In the genomic region with DNA sequence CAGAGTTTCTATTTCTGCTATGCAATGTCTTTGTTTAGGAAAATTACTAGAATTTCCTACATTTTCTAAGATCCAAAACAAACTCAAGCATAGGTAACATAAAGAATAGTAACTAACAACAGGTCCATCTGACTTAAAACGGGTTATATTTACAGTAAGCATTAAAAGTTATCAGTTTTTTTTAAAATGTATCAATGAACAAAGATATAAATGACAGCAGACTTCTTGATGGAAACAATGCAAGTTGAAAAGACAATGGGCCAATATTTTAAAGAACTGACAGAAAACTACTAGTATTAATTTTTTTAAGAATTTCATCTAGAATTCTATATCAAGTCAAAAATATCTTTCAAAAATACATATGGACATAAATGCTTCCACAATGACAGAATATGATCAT, we compare ENCODE assay signal across 24 cellular contexts.
DNase-seq lines count a peak whose midpoint lies in the region; ATAC-seq and TF ChIP-seq lines count a peak whose summit lies in the region.
"Had no signal": no experiment of that assay in that cellular context is flagged by ENCODE, and none has a peak within 500 bp of the region (broad histone marks: within the 10 kb centered on the region; RNA-seq: fewer than 3 reads in every experiment).

No MANE protein-coding gene starts in this region.

- H3K4me1 ChIP-seq in ascending aorta: no peaks in the 10 kb centered on the region
- H3K4me1 ChIP-seq: Peyer's patch had no signal

- H3K4me3 Mint-ChIP-seq in stimulated activated effector memory CD8-positive, alpha-beta T cell treated with anti-CD3 and anti-CD28 coated beads, Interleukin-12 subunit alpha, Interleukin-12 subunit beta, amount 100 ng/mL, for 72 hours: no peak overlapping the region
- H3K4me3 Mint-ChIP-seq: GM23338, H9, HFFc6 had no signal

- no peak for ATAC-seq in stimulated activated effector memory CD8-positive, alpha-beta T cell treated with anti-CD3 and anti-CD28 coated beads, Interleukin-12 subunit alpha, Interleukin-12 subunit beta, amount 100 ng/mL, for 72 hours
- ATAC-seq: GM23338, K562 had no signal

- TF ChIP-seq CTCF in choroid plexus epithelial cell (conservative IDR thresholded peaks at IDR 0.05; ENCODE audit: low read depth, low read length) (no peak), ascending aorta (IDR thresholded peaks at IDR 0.05) (no peak)

- no peaks in the 10 kb centered on the region for H3K36me3 ChIP-seq in ascending aorta
- H3K36me3 ChIP-seq: Peyer's patch had no signal

- no peak overlapping the region for H3K27ac ChIP-seq in ascending aorta
- H3K27ac ChIP-seq: 22Rv1, Peyer's patch, SK-N-MC had no signal

- H3K27me3 ChIP-seq in ascending aorta: no peaks in the 10 kb centered on the region
- H3K27me3 ChIP-seq: Peyer's patch had no signal

- intact Hi-C loops in ascending aorta (cut with DNase I): no loop called here

- H3K9me3 Mint-ChIP-seq in stimulated activated effector memory CD8-positive, alpha-beta T cell treated with anti-CD3 and anti-CD28 coated beads, Interleukin-12 subunit alpha, Interleukin-12 subunit beta, amount 100 ng/mL, for 72 hours: peaks cover 28% of the 10 kb centered on the region

- H3K4me1 Mint-ChIP-seq in stimulated activated effector memory CD8-positive, alpha-beta T cell treated with anti-CD3 and anti-CD28 coated beads, Interleukin-12 subunit alpha, Interleukin-12 subunit beta, amount 100 ng/mL, for 72 hours: no peaks in the 10 kb centered on the region
- H3K4me1 Mint-ChIP-seq: GM23338, H9 had no signal

- H3K36me3 Mint-ChIP-seq in stimulated activated effector memory CD8-positive, alpha-beta T cell treated with anti-CD3 and anti-CD28 coated beads, Interleukin-12 subunit alpha, Interleukin-12 subunit beta, amount 100 ng/mL, for 72 hours: no peaks in the 10 kb centered on the region

- peak; percentile 5 for DNase-seq in NCI-H1105 treated with DMSO at 0.1 percent for 48 hours (lab: John Stamatoyannopoulos, UW)
- DNase-seq in NCI-H1105 (lab: John Stamatoyannopoulos, UW): no peak
- peak; percentile 25 for DNase-seq in OCI-M1 (lab: John Stamatoyannopoulos, UW)
- DNase-seq in choroid plexus epithelial cell (ENCODE audit: low read depth): peak; percentile 15
- DNase-seq in stimulated activated effector memory CD8-positive, alpha-beta T cell treated with anti-CD3 and anti-CD28 coated beads, Interleukin-12 subunit alpha, Interleukin-12 subunit beta, amount 100 ng/mL, for 72 hours (ENCODE audit: low spot score in 2 of 2): no peak
- DNase-seq in LoVo (ENCODE audit: low spot score): no peak
- no peak for DNase-seq in activated T-cell treated with anti-CD3 and anti-CD28 coated beads, Interleukin-2, amount 50 U/mL, for 48 hours
- no peak for DNase-seq in ascending aorta (ENCODE audit: low spot score in 2 of 2)
- DNase-seq: DMS53, H9, HFFc6, NCI-H1048, NCI-H1436, NCI-H187, NCI-H2081 treated with DMSO at 0.1 percent for 48 hours, NCI-H446, NCI-H526 treated with DMSO at 0.1 percent for 48 hours, Peyer's patch, SIG-M5, SW 1271 had no signal

- H3K27ac Mint-ChIP-seq in stimulated activated effector memory CD8-positive, alpha-beta T cell treated with anti-CD3 and anti-CD28 coated beads, Interleukin-12 subunit alpha, Interleukin-12 subunit beta, amount 100 ng/mL, for 72 hours: no peak overlapping the region
- H3K27ac Mint-ChIP-seq: GM23338, H9, HFFc6 had no signal

- peaks cover 0 to 14% of the 10 kb centered on the region in 2 donors for H3K9me3 ChIP-seq in ascending aorta

- H3K4me3 ChIP-seq in choroid plexus epithelial cell (ENCODE audit: low read depth, low read length): no peak overlapping the region
- H3K4me3 ChIP-seq in ascending aorta: no peak overlapping the region
- H3K4me3 ChIP-seq: GM23338, K562, Peyer's patch, SK-N-MC had no signal

Comparison
In these comparisons a context has a peak if more than half of its experiments do, and no peak if none do; other contexts are left out.
1. DNase-seq: peak in NCI-H1105 treated with DMSO at 0.1 percent for 48 hours (single experiment), OCI-M1 (single experiment) and choroid plexus epithelial cell (single experiment); none in NCI-H1105 (single experiment), stimulated activated effector memory CD8-positive, alpha-beta T cell treated with anti-CD3 and anti-CD28 coated beads, Interleukin-12 subunit alpha, Interleukin-12 subunit beta, amount 100 ng/mL, for 72 hours (0 of 2), LoVo (single experiment), activated T-cell treated with anti-CD3 and anti-CD28 coated beads, Interleukin-2, amount 50 U/mL, for 48 hours (0 of 2) and ascending aorta (0 of 2).